Comparison of ENCODE assay signal across 25 cellular contexts in the genomic region with DNA sequence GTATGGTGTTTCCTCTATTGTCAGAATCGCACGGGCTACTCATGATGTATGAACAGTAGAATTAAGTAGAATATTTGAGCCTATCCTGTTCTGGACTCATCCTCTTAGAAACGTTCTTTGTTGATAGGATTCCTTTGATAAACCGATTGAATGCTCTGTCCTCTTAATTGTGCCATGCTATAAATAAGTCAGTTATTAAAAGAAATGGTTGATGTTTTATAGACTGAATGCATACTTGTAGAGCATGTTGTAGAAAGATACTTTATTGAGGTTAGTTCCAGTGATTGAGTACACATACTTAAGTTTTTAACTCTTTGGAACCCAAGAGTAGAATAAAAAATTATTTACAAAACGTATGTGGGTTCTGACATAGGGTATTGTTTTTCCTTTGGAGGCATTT.
"Had no signal": no experiment of that assay in that cellular context is flagged by ENCODE, and none has a peak within 500 bp of the region (broad histone marks: within the 10 kb centered on the region; RNA-seq: fewer than 3 reads in every experiment).

No MANE protein-coding gene starts in this region.

- H3K4me3 ChIP-seq: colonic mucosa, esophagus squamous epithelium, heart right ventricle, pancreas, sigmoid colon, testis, tibial artery had no signal

- H3K27ac Mint-ChIP-seq: dendritic cell treated with granulocyte-macrophage colony-stimulating factor and Interleukin-4, amounts not matched to agents 40 ng/mL and 50 ng/mL, for 4 days; natural killer cell; stimulated activated effector memory CD8-positive, alpha-beta T cell treated with anti-CD3 and anti-CD28 coated beads, Interleukin-12 subunit alpha, Interleukin-12 subunit beta, amount 100 ng/mL, for 72 hours; type B pancreatic cell had no signal

- DNase-seq: colonic mucosa; effector memory CD4-positive, alpha-beta T cell; erythroblast; esophagus squamous epithelium; foreskin melanocyte; glutamatergic neuron; heart right ventricle; hippocampal formation; mammary epithelial cell; mesendoderm; natural killer cell; pancreas; sigmoid colon; stimulated activated CD4-positive, alpha-beta T cell treated with anti-CD3 and anti-CD28 coated beads, Interleukin-2, amount 100 ng/mL, for 24 hours; stimulated activated CD4-positive, alpha-beta T cell treated with anti-CD3 and anti-CD28 coated beads, Interleukin-4, amount 100 ng/mL, for 24 hours; stimulated activated naive CD4-positive, alpha-beta T cell treated with Interleukin-2 at 50 U/mL for 16 hours; substantia nigra; testis; tibial artery had no signal

- H3K36me3 ChIP-seq: colonic mucosa, esophagus squamous epithelium, heart right ventricle, neutrophil, pancreas, sigmoid colon, tibial artery had no signal

- H3K27me3 ChIP-seq: colonic mucosa, esophagus squamous epithelium, heart right ventricle, neutrophil, pancreas, sigmoid colon, testis, tibial artery had no signal

- H3K27ac ChIP-seq: colonic mucosa, esophagus squamous epithelium, heart right ventricle, neutrophil, pancreas, sigmoid colon, tibial artery had no signal

- H3K9me3 ChIP-seq: colonic mucosa, esophagus squamous epithelium, heart right ventricle, neutrophil, pancreas, sigmoid colon, testis, tibial artery had no signal

- H3K4me1 Mint-ChIP-seq: central memory CD8-positive, alpha-beta T cell; natural killer cell; stimulated activated effector memory CD8-positive, alpha-beta T cell treated with anti-CD3 and anti-CD28 coated beads, Interleukin-12 subunit alpha, Interleukin-12 subunit beta, amount 100 ng/mL, for 72 hours had no signal

- H3K36me3 Mint-ChIP-seq: natural killer cell; stimulated activated effector memory CD8-positive, alpha-beta T cell treated with anti-CD3 and anti-CD28 coated beads, Interleukin-12 subunit alpha, Interleukin-12 subunit beta, amount 100 ng/mL, for 72 hours; type B pancreatic cell had no signal

- H3K9me3 Mint-ChIP-seq: central memory CD8-positive, alpha-beta T cell; dendritic cell treated with granulocyte-macrophage colony-stimulating factor and Interleukin-4, amounts not matched to agents 40 ng/mL and 50 ng/mL, for 4 days; natural killer cell; neural crest cell; stimulated activated effector memory CD8-positive, alpha-beta T cell treated with anti-CD3 and anti-CD28 coated beads, Interleukin-12 subunit alpha, Interleukin-12 subunit beta, amount 100 ng/mL, for 72 hours; type B pancreatic cell had no signal

- H3K4me3 Mint-ChIP-seq: central memory CD8-positive, alpha-beta T cell; dendritic cell treated with granulocyte-macrophage colony-stimulating factor and Interleukin-4, amounts not matched to agents 40 ng/mL and 50 ng/mL, for 4 days; natural killer cell; neural crest cell; stimulated activated effector memory CD8-positive, alpha-beta T cell treated with anti-CD3 and anti-CD28 coated beads, Interleukin-12 subunit alpha, Interleukin-12 subunit beta, amount 100 ng/mL, for 72 hours; type B pancreatic cell had no signal

- H3K27me3 Mint-ChIP-seq: dendritic cell treated with granulocyte-macrophage colony-stimulating factor and Interleukin-4, amounts not matched to agents 40 ng/mL and 50 ng/mL, for 4 days; type B pancreatic cell had no signal

- H3K4me1 ChIP-seq: colonic mucosa, pancreas, tibial artery had no signal
